Comparison of ENCODE assay signal across 21 cellular contexts in the genomic region with DNA sequence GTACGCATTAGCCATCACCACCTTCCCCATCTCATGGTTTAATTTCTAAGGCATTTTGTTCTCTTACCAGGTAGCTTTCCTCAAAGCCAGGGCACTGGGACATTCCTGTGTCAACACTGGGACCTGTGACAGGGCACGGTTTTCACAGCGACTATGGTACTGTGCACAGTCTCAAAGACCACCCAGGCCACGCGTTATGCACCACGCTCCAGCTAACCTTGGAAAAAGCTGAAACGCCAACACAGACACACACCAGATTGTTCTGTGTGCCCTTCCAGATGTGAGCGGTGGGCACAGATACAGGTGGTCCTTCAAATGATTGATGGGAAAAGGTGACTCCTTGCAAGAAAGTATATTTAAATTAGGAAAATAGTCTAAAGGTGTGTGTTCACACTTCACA.
DNase-seq lines count a peak whose midpoint lies in the region; ATAC-seq and TF ChIP-seq lines count a peak whose summit lies in the region.
"Had no signal": no experiment of that assay in that cellular context is flagged by ENCODE, and none has a peak within 500 bp of the region (broad histone marks: within the 10 kb centered on the region; RNA-seq: fewer than 3 reads in every experiment).

No MANE protein-coding gene starts in this region.

- peak; percentile 4 for DNase-seq in activated CD8-positive, alpha-beta memory T cell treated with anti-CD3 and anti-CD28 coated beads, Interleukin-2, amount 50 U/mL, for 48 hours
- no peak for DNase-seq in activated CD8-positive, alpha-beta memory T cell treated with anti-CD3 and anti-CD28 coated beads, Interleukin-2, amount 10 ng/mL, durations not matched to agents 7 days and 5 days
- DNase-seq in chondrocyte (ENCODE audit: low spot score) (peak; percentile 34), mucosa of gallbladder (ENCODE audit: low spot score) (peak; percentile 6), ureter (ENCODE audit: low spot score) (peak; percentile 22), AG08395 (ENCODE audit: low spot score) (no peak)
- DNase-seq: CD4-positive, CD25-positive, alpha-beta regulatory T cell; HFFc6; IMR-90; KG1; NCI-H1048; NCI-H1417; NCI-H1694; NCI-H2029 treated with DMSO at 0.1 percent for 48 hours; NCI-H446 treated with DMSO at 0.1 percent for 48 hours; NCI-H526; NCI-H82; PC-9; Right ventricle myocardium superior had no signal

- H3K36me3 Mint-ChIP-seq in activated CD8-positive, alpha-beta memory T cell treated with anti-CD3 and anti-CD28 coated beads, Interleukin-2, amount 10 ng/mL, durations not matched to agents 7 days and 5 days, result no peaks in the 10 kb centered on the region
- no peaks in the 10 kb centered on the region for H3K36me3 Mint-ChIP-seq in chondrocyte (ENCODE audit: low read depth)
- H3K36me3 Mint-ChIP-seq: CD4-positive, CD25-positive, alpha-beta regulatory T cell had no signal

- H3K4me3 Mint-ChIP-seq in activated CD8-positive, alpha-beta memory T cell treated with anti-CD3 and anti-CD28 coated beads, Interleukin-2, amount 10 ng/mL, durations not matched to agents 7 days and 5 days, result no peak overlapping the region
- no peak overlapping the region for H3K4me3 Mint-ChIP-seq in chondrocyte (ENCODE audit: unreplicated experiment)
- H3K4me3 Mint-ChIP-seq: CD4-positive, CD25-positive, alpha-beta regulatory T cell; GM23338; HFFc6 had no signal

- no peaks in the 10 kb centered on the region for H3K9me3 Mint-ChIP-seq in activated CD8-positive, alpha-beta memory T cell treated with anti-CD3 and anti-CD28 coated beads, Interleukin-2, amount 10 ng/mL, durations not matched to agents 7 days and 5 days (ENCODE audit: low read depth)
- H3K9me3 Mint-ChIP-seq in chondrocyte (ENCODE audit: low read depth), result peaks cover 6% of the 10 kb centered on the region
- H3K9me3 Mint-ChIP-seq: GM23338 had no signal

- no peak overlapping the region for H3K27ac Mint-ChIP-seq in activated CD8-positive, alpha-beta memory T cell treated with anti-CD3 and anti-CD28 coated beads, Interleukin-2, amount 10 ng/mL, durations not matched to agents 7 days and 5 days
- H3K27ac Mint-ChIP-seq in chondrocyte (ENCODE audit: unreplicated experiment), result no peak overlapping the region
- H3K27ac Mint-ChIP-seq: CD4-positive, CD25-positive, alpha-beta regulatory T cell; GM23338; HFFc6 had no signal

- CTCF ChIA-PET in activated CD8-positive, alpha-beta memory T cell treated with anti-CD3 and anti-CD28 coated beads, Interleukin-2, amount 10 ng/mL, durations not matched to agents 7 days and 5 days (lab: Charles Lee), result no interaction called here

- H3K4me1 Mint-ChIP-seq in activated CD8-positive, alpha-beta memory T cell treated with anti-CD3 and anti-CD28 coated beads, Interleukin-2, amount 10 ng/mL, durations not matched to agents 7 days and 5 days, result no peaks in the 10 kb centered on the region
- peaks cover 4% of the 10 kb centered on the region for H3K4me1 Mint-ChIP-seq in chondrocyte (ENCODE audit: low read depth)
- H3K4me1 Mint-ChIP-seq: CD4-positive, CD25-positive, alpha-beta regulatory T cell had no signal

- TF ChIP-seq CTCF in chondrocyte (IDR thresholded peaks at IDR 0.05), result no peak

- H3K27me3 Mint-ChIP-seq in activated CD8-positive, alpha-beta memory T cell treated with anti-CD3 and anti-CD28 coated beads, Interleukin-2, amount 10 ng/mL, durations not matched to agents 7 days and 5 days, result no peaks in the 10 kb centered on the region
- no peaks in the 10 kb centered on the region for H3K27me3 Mint-ChIP-seq in chondrocyte (ENCODE audit: low read depth)
- H3K27me3 Mint-ChIP-seq: CD4-positive, CD25-positive, alpha-beta regulatory T cell had no signal

- no peak for ATAC-seq in activated CD8-positive, alpha-beta memory T cell treated with anti-CD3 and anti-CD28 coated beads, Interleukin-2, amount 10 ng/mL, durations not matched to agents 7 days and 5 days
- ATAC-seq in GM18870 (IDR thresholded peaks at IDR 0.05; ENCODE audit: unreplicated experiment), result no peak
- ATAC-seq: GM23338 had no signal

Comparison
In these comparisons a context has a peak if more than half of its experiments do, and no peak if none do; other contexts are left out.
1. DNase-seq: peak in activated CD8-positive, alpha-beta memory T cell treated with anti-CD3 and anti-CD28 coated beads, Interleukin-2, amount 50 U/mL, for 48 hours (single experiment), chondrocyte (single experiment), mucosa of gallbladder (single experiment) and ureter (single experiment); none in activated CD8-positive, alpha-beta memory T cell treated with anti-CD3 and anti-CD28 coated beads, Interleukin-2, amount 10 ng/mL, durations not matched to agents 7 days and 5 days (single experiment) and AG08395 (single experiment).